Comparison of ENCODE assay signal across 1 cellular context in the genomic region with DNA sequence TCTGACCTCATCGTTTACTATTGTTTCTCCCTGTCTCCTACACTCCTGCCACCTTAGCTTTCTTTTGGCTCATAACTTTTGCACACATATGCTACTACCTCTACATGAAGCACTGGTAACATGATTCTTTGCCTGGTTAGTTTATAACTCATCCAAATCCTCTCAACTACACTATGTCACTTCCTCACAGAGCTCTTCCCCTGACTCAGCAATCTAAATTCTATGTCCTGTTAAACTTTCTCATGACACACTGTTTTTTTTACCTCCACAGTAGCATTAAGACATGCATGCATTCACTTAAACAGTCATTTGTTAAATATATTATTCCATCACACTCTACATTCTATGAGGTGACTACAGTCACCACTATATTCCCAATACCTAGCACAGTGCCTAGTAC.
TF ChIP-seq lines count a peak whose summit lies in the region.

No MANE protein-coding gene starts in this region.

TF ChIP-seq in HEK293, 187 proteins besides CTCF, POLR2A, EP300 and RAD21 (continued from another document):
- no peak for TF ChIP-seq ZNF157 (tag by site-specific recombination; IDR thresholded peaks at IDR 0.05)
- TF ChIP-seq ZNF394 (tag by site-specific recombination; IDR thresholded peaks at IDR 0.05; ENCODE audit: borderline replicate concordance) = no peak
- TF ChIP-seq, protein P1, sequence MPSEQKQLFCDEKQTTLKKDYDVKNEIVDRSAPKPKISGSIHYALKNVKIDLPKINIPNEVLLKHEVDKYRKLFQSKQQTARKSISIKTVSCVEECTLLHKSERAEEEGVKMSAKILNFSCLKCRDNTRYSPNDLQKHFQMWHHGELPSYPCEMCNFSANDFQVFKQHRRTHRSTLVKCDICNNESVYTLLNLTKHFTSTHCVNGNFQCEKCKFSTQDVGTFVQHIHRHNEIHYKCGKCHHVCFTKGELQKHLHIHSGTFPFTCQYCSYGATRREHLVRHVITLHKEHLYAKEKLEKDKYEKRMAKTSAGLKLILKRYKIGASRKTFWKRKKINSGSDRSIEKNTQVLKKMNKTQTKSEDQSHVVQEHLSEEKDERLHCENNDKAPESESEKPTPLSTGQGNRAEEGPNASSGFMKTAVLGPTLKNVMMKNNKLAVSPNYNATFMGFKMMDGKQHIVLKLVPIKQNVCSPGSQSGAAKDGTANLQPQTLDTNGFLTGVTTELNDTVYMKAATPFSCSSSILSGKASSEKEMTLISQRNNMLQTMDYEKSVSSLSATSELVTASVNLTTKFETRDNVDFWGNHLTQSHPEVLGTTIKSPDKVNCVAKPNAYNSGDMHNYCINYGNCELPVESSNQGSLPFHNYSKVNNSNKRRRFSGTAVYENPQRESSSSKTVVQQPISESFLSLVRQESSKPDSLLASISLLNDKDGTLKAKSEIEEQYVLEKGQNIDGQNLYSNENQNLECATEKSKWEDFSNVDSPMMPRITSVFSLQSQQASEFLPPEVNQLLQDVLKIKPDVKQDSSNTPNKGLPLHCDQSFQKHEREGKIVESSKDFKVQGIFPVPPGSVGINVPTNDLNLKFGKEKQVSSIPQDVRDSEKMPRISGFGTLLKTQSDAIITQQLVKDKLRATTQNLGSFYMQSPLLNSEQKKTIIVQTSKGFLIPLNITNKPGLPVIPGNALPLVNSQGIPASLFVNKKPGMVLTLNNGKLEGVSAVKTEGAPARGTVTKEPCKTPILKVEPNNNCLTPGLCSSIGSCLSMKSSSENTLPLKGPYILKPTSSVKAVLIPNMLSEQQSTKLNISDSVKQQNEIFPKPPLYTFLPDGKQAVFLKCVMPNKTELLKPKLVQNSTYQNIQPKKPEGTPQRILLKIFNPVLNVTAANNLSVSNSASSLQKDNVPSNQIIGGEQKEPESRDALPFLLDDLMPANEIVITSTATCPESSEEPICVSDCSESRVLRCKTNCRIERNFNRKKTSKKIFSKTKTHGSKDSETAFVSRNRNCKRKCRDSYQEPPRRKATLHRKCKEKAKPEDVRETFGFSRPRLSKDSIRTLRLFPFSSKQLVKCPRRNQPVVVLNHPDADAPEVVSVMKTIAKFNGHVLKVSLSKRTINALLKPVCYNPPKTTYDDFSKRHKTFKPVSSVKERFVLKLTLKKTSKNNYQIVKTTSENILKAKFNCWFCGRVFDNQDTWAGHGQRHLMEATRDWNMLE (tag by site-specific recombination; conservative IDR thresholded peaks at IDR 0.05; ENCODE audit: low read depth) = no peak
- no peak for TF ChIP-seq MEIS1 (CRISPR knock-in tag; IDR thresholded peaks at IDR 0.05; ENCODE audit: borderline replicate concordance)
- no peak for TF ChIP-seq ZNF837 (tag by site-specific recombination; IDR thresholded peaks at IDR 0.05)
- TF ChIP-seq ZNF629 (tag by site-specific recombination; IDR thresholded peaks at IDR 0.05) = peak; percentile 64
- TF ChIP-seq ZNF2 (tag by site-specific recombination; IDR thresholded peaks at IDR 0.05) = peak; percentile 30; the same call in 1 of the 2 replicates
- TF ChIP-seq, protein P2, sequence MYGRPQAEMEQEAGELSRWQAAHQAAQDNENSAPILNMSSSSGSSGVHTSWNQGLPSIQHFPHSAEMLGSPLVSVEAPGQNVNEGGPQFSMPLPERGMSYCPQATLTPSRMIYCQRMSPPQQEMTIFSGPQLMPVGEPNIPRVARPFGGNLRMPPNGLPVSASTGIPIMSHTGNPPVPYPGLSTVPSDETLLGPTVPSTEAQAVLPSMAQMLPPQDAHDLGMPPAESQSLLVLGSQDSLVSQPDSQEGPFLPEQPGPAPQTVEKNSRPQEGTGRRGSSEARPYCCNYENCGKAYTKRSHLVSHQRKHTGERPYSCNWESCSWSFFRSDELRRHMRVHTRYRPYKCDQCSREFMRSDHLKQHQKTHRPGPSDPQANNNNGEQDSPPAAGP (tag by site-specific recombination; IDR thresholded peaks at IDR 0.05) = no peak
- TF ChIP-seq ZNF140 (tag by site-specific recombination; IDR thresholded peaks at IDR 0.05) = no peak
- no peak for TF ChIP-seq KLF1 (tag by site-specific recombination; IDR thresholded peaks at IDR 0.05)
- TF ChIP-seq, protein P3, sequence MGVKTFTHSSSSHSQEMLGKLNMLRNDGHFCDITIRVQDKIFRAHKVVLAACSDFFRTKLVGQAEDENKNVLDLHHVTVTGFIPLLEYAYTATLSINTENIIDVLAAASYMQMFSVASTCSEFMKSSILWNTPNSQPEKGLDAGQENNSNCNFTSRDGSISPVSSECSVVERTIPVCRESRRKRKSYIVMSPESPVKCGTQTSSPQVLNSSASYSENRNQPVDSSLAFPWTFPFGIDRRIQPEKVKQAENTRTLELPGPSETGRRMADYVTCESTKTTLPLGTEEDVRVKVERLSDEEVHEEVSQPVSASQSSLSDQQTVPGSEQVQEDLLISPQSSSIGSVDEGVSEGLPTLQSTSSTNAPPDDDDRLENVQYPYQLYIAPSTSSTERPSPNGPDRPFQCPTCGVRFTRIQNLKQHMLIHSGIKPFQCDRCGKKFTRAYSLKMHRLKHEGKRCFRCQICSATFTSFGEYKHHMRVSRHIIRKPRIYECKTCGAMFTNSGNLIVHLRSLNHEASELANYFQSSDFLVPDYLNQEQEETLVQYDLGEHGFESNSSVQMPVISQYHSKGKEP (tag by site-specific recombination; IDR thresholded peaks at IDR 0.05) = no peak
- TF ChIP-seq, protein P4, sequence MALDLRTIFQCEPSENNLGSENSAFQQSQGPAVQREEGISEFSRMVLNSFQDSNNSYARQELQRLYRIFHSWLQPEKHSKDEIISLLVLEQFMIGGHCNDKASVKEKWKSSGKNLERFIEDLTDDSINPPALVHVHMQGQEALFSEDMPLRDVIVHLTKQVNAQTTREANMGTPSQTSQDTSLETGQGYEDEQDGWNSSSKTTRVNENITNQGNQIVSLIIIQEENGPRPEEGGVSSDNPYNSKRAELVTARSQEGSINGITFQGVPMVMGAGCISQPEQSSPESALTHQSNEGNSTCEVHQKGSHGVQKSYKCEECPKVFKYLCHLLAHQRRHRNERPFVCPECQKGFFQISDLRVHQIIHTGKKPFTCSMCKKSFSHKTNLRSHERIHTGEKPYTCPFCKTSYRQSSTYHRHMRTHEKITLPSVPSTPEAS (tag by site-specific recombination; IDR thresholded peaks at IDR 0.05) = no peak
- TF ChIP-seq SP3 (tag by site-specific recombination; IDR thresholded peaks at IDR 0.05) = peak; percentile 19; the same call in 1 of the 2 replicates
- TF ChIP-seq, protein P5, sequence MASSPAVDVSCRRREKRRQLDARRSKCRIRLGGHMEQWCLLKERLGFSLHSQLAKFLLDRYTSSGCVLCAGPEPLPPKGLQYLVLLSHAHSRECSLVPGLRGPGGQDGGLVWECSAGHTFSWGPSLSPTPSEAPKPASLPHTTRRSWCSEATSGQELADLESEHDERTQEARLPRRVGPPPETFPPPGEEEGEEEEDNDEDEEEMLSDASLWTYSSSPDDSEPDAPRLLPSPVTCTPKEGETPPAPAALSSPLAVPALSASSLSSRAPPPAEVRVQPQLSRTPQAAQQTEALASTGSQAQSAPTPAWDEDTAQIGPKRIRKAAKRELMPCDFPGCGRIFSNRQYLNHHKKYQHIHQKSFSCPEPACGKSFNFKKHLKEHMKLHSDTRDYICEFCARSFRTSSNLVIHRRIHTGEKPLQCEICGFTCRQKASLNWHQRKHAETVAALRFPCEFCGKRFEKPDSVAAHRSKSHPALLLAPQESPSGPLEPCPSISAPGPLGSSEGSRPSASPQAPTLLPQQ (tag by site-specific recombination; IDR thresholded peaks at IDR 0.05) = no peak
